ENCODE assay signal across 14 cellular contexts in genomic region chr11:49233700-49234099, GRCh38. TPM values are rescaled to one million over a fixed set of nuclear protein-coding genes. Genes with fewer than 3 reads are reported as not detected.
DNase-seq lines count a peak whose midpoint lies in the region; ATAC-seq, FAIRE-seq and TF ChIP-seq lines count a peak whose summit lies in the region.
"Not testable (repeated sequence)": the region's sequence is repeated elsewhere in the genome, so short reads cannot be mapped to it uniquely, and the experiment has no call there.
"Had no signal": no experiment of that assay in that cellular context is flagged by ENCODE, and none has a peak within 500 bp of the region (broad histone marks: within the 10 kb centered on the region; RNA-seq: fewer than 3 reads in every experiment).

No MANE protein-coding gene starts in this region.

- H2BK120ac ChIP-seq in H1 (replicated peaks; ENCODE audit: low read depth, low read length): not testable (repeated sequence)

- not testable (repeated sequence) for TF ChIP-seq CTCF in H1 (IDR thresholded peaks at IDR 0.05; ENCODE audit: control extremely low read depth in 1 of 3, insufficient read depth in 1 of 3, low read depth in 1 of 3, low read length in 3 of 3)

- not testable (repeated sequence) for H3K23ac ChIP-seq in H1 (ENCODE audit: insufficient read length)

- H3K56ac ChIP-seq in H1 (replicated peaks; ENCODE audit: insufficient read length, low read depth, low read length): not testable (repeated sequence)

- not testable (repeated sequence) for TF ChIP-seq POLR2A in H1 (IDR thresholded peaks at IDR 0.05; ENCODE audit: control extremely low read depth in 1 of 2, low read depth in 2 of 2, low read length in 2 of 2)

- H4K8ac ChIP-seq in H1 (ENCODE audit: extremely low read depth, insufficient read depth, low read length): not testable (repeated sequence)

- DNase-seq in DMS53 treated with DMSO at 0.1 percent for 48 hours (lab: John Stamatoyannopoulos, UW; ENCODE audit: unreplicated experiment): peak; percentile 47
- DNase-seq in HTR-8/SVneo (ENCODE audit: insufficient read length, low spot score); H1 (ENCODE audit: low read depth in 1 of 2, low spot score in 2 of 2); left lobe of liver (ENCODE audit: low spot score): not testable (repeated sequence)
- peak; percentile 53 for DNase-seq in SK-MEL-5 (ENCODE audit: low read depth, low spot score)
- DNase-seq in glomerular endothelial cell (ENCODE audit: extremely low read depth, low read depth, low spot score): peak; percentile 68
- DNase-seq in lung microvascular endothelial cell (ENCODE audit: low read depth in 2 of 2): peak; percentile 56 to 72
- peak; percentile 7 for DNase-seq in renal cortical epithelial cell (ENCODE audit: low read depth)

- H3K4me1 ChIP-seq in H1 (replicated peaks in 1 of 4; ENCODE audit: control insufficient read depth in 3 of 4, insufficient read depth in 4 of 4, low read length in 3 of 4): not testable (repeated sequence)

- H4K20me1 ChIP-seq in H1 (replicated peaks in 1 of 2; ENCODE audit: control insufficient read depth in 1 of 2, insufficient read depth in 2 of 2, low read length in 2 of 2): not testable (repeated sequence)

- not testable (repeated sequence) for H3K4ac ChIP-seq in H1 (replicated peaks; ENCODE audit: insufficient read length, low read depth, low read length)

- not testable (repeated sequence) for H3K18ac ChIP-seq in H1 (ENCODE audit: extremely low read depth, low read length)

- not testable (repeated sequence) for H3K9ac ChIP-seq in H1 (replicated peaks in 1 of 4; ENCODE audit: extremely low read depth in 1 of 4, low read depth in 3 of 4, low read length in 3 of 4)

- TF ChIP-seq EP300 in H1 (IDR thresholded peaks at IDR 0.05; ENCODE audit: borderline replicate concordance in 1 of 2, low read depth in 2 of 2, low read length in 2 of 2): not testable (repeated sequence)

- H2AFZ ChIP-seq in H1 (ENCODE audit: low read length): not testable (repeated sequence)

- H2BK12ac ChIP-seq in H1 (ENCODE audit: low read depth, low read length): not testable (repeated sequence)

- WGBS in H1 (ENCODE audit: extremely low coverage in 1 of 2, insufficient coverage in 1 of 2, insufficient read length in 1 of 2, insufficient replicate concordance in 2 of 2, low coverage in 1 of 2, low lambda C conversion rate in 2 of 2, missing lambda C conversion rate in 1 of 2), 2 experiments: 85% methylated on average over 4 of the region's 4 CpGs; no CpG with 5 or more reads in 1 of the 2 experiments

- H4K5ac ChIP-seq in H1 (ENCODE audit: insufficient read length, low read depth, low read length): not testable (repeated sequence)

- H3K36me3 ChIP-seq in H1 (ENCODE audit: control insufficient read depth in 2 of 4, insufficient read depth in 4 of 4, low read length in 3 of 4): not testable (repeated sequence)

- not testable (repeated sequence) for H3K27me3 ChIP-seq in H1 (replicated peaks in 1 of 4; ENCODE audit: control insufficient read depth in 3 of 4, extremely low read depth in 1 of 4, insufficient read depth in 3 of 4, low read length in 3 of 4)

- H3K27ac ChIP-seq in H1 (ENCODE audit: low read depth, low read length): not testable (repeated sequence)

- peaks cover 13 to 35% of the 10 kb centered on the region in 2 experiments; a peak in 3 of 4 replicates for H3K9me3 ChIP-seq in H1 (ENCODE audit: insufficient read depth in 2 of 2, low read depth in 1 of 2, low read length in 1 of 2)

- TF ChIP-seq RAD21 in H1 (IDR thresholded peaks at IDR 0.05 in 1 of 2, conservative IDR thresholded peaks at IDR 0.05 in 1 of 2; ENCODE audit: low read depth in 2 of 2, low read length in 2 of 2): not testable (repeated sequence)

- not testable (repeated sequence) for H3K23me2 ChIP-seq in H1 (ENCODE audit: low read depth, low read length)

- peak; percentile 41 for ATAC-seq in left lobe of liver

- H3K14ac ChIP-seq in H1 (ENCODE audit: insufficient read length): not testable (repeated sequence)

- in situ Hi-C loops in SK-MEL-5 (cut with HindIII; ENCODE audit: low pct_unique_long_range_greater_than_20kb, low sequenced_read_pairs): not testable (repeated sequence)

- H2BK15ac ChIP-seq in H1 (ENCODE audit: low read length): not testable (repeated sequence)

- H3K79me1 ChIP-seq in H1 (ENCODE audit: low read depth, low read length): not testable (repeated sequence)

- not testable (repeated sequence) for H3K4me3 ChIP-seq in H1 (ENCODE audit: extremely low read depth in 1 of 4, insufficient read depth in 2 of 4, low read depth in 3 of 4, low read length in 4 of 4)

- POLR2A ChIA-PET in H1 (lab: Charles Lee; ENCODE audit: partially characterized antibody): not testable (repeated sequence)

- FAIRE-seq in HTR-8/SVneo (lab: Jason Lieb, UNC): peak; percentile 77
- peak; percentile 13 for FAIRE-seq in H1 (lab: Jason Lieb, UNC)

- CTCF ChIA-PET in H1 (lab: Charles Lee; ENCODE audit: partially characterized antibody): not testable (repeated sequence)

- H3K4me2 ChIP-seq in H1 (ENCODE audit: insufficient read depth in 1 of 2, low read depth in 2 of 2, low read length in 2 of 2): not testable (repeated sequence)

- not testable (repeated sequence) for H3K79me2 ChIP-seq in H1 (ENCODE audit: control insufficient read depth in 1 of 2, insufficient read depth in 2 of 2, low read length in 2 of 2)

- not testable (repeated sequence) for H2BK5ac ChIP-seq in H1 (ENCODE audit: low read depth, low read length)

- H4K91ac ChIP-seq in H1 (replicated peaks; ENCODE audit: insufficient read length, low read length): not testable (repeated sequence)

- H2AK5ac ChIP-seq in H1 (ENCODE audit: low read depth, low read length): not testable (repeated sequence)

- not testable (repeated sequence) for H2BK20ac ChIP-seq in H1 (ENCODE audit: low read length)

RNA-seq across cellular contexts. Expression of gene FOLH1, which starts 25.3 kb away (rescaled TPM):
- total RNA-seq in SK-MEL-5 (2014; rRNA removed; shearing (Covaris generic)): 7.0 and 7.4 TPM in 2 replicates
- polyA plus RNA-seq in SK-MEL-5 (2015; cell fraction: cytosol; rRNA removed): 11.3 and 13.7 TPM in 2 replicates
- 5.5 and 7.7 TPM in 2 replicates for polyA plus RNA-seq in SK-MEL-5 (2015; cell fraction: nucleus; rRNA removed)
- 0.31 and 0.56 TPM in 2 replicates for total RNA-seq in H1 (2021; fragmentation: NEBNext Ultra II Directional; extraction: Animal tissue kit (Norgen Biotek cat#: 25700))
- polyA plus RNA-seq in H1 (2011; rRNA removed): not detected in 2 replicates
- polyA plus RNA-seq in H1 (2011; cell fraction: cytosol; rRNA removed): not detected
- not detected for polyA plus RNA-seq in H1 (2011; cell fraction: nucleus; rRNA removed)
- not detected in 4 replicates for polyA plus RNA-seq in H1 (2012, experiment 1 of 2)
- not detected for polyA plus RNA-seq in H1 (2012, experiment 2 of 2)
- polyA plus RNA-seq in H1 (2013, experiment 1 of 2): 0.36 TPM
- 0.44 TPM for polyA plus RNA-seq in H1 (2013, experiment 2 of 2)
- not detected in 2 replicates for polyA minus RNA-seq in H1 (2011; rRNA and poly(A)+ RNA removed)
- polyA minus RNA-seq in H1 (2011; cell fraction: cytosol; rRNA and poly(A)+ RNA removed): not detected
- polyA minus RNA-seq in H1 (2011; cell fraction: nucleus; rRNA and poly(A)+ RNA removed): not detected
- 4.3 and 10.9 TPM in 2 replicates for total RNA-seq in glomerular endothelial cell
- 17.9 TPM for total RNA-seq in left lobe of liver
- under 0.01 TPM in 1 of 2 replicates, not detected in the other for total RNA-seq in lung microvascular endothelial cell
- 0.55 TPM in 1 of 2 replicates, not detected in the other for total RNA-seq in renal cortical epithelial cell
- total RNA-seq: CD4-positive, alpha-beta memory T cell; G401; GM12878 had no signal
- polyA plus RNA-seq: AG04450; CD14-positive monocyte; CD4-positive, alpha-beta memory T cell; GM12878; IgD-negative memory B cell had no signal
